Comparison of ENCODE assay signal across 11 cellular contexts in genomic region chr10:80154978-80155695, GRCh38. TPM values are rescaled to one million over a fixed set of nuclear protein-coding genes. Genes with fewer than 3 reads are reported as not detected.
DNase-seq lines count a peak whose midpoint lies in the region; ATAC-seq, FAIRE-seq and TF ChIP-seq lines count a peak whose summit lies in the region.
"Had no signal": no experiment of that assay in that cellular context is flagged by ENCODE, and none has a peak within 500 bp of the region (broad histone marks: within the 10 kb centered on the region; RNA-seq: fewer than 3 reads in every experiment).

No MANE protein-coding gene starts in this region.

- H3K4me1 ChIP-seq in skeletal muscle satellite cell (ENCODE audit: control insufficient read depth, insufficient read depth, low read length): peaks cover 44% of the 10 kb centered on the region
- H3K4me1 ChIP-seq: parathyroid adenoma had no signal

- no peak for TF ChIP-seq CTCF in WTC11 (IDR thresholded peaks at IDR 0.05)
- TF ChIP-seq CTCF in fibroblast of pulmonary artery (IDR thresholded peaks at IDR 0.05; ENCODE audit: low read length, missing control alignments): no peak
- TF ChIP-seq CTCF in omental fat pad (IDR thresholded peaks at IDR 0.05): no peak

- CTCF ChIA-PET in WTC11 (lab: Charles Lee): interaction anchor here (3.0 kb wide), 1 partner anchor 11 kb away, joined by 10 read pairs; no protein-coding TSS in a partner anchor

- peaks cover 8% of the 10 kb centered on the region for H3K4me1 Mint-ChIP-seq in WTC11

- no peaks in the 10 kb centered on the region for H3K27me3 Mint-ChIP-seq in WTC11 (ENCODE audit: low read depth)

- H3K4me2 ChIP-seq in skeletal muscle satellite cell (ENCODE audit: low read length): peak overlapping the region; percentile 61

- peak; percentile 91 for DNase-seq in EL
- DNase-seq in WTC11 (ENCODE audit: low spot score): no peak
- DNase-seq in fibroblast of pulmonary artery (ENCODE audit: low read depth): peak; percentile 90
- no peak for DNase-seq in GM12891 (ENCODE audit: insufficient read length, low spot score)
- DNase-seq in SKM-1 treated with dmso at 0.1 percent for 144 hours (lab: John Stamatoyannopoulos, UW; ENCODE audit: unreplicated experiment): no peak
- DNase-seq in G401 (ENCODE audit: low spot score): no peak
- no peak for DNase-seq in omental fat pad (ENCODE audit: low spot score)
- DNase-seq: effector memory CD4-positive, alpha-beta T cell; NCI-H2107 had no signal

- no peak overlapping the region for H3K4me3 ChIP-seq in fibroblast of pulmonary artery (replicated peaks; ENCODE audit: low read depth, low read length)
- H3K4me3 ChIP-seq in skeletal muscle satellite cell (ENCODE audit: low read length): peak overlapping the region; percentile 31

- H3K9ac ChIP-seq in skeletal muscle satellite cell (ENCODE audit: low read depth, low read length): peak overlapping the region; percentile 58
- H3K9ac ChIP-seq: parathyroid adenoma had no signal

- in situ Hi-C loops in G401 (cut with HindIII; ENCODE audit: low sequenced_read_pairs): no loop called here

- FAIRE-seq in GM12891 (lab: Jason Lieb, UNC): no peak

- H3K36me3 ChIP-seq in skeletal muscle satellite cell (ENCODE audit: insufficient read depth, low read length): peaks cover 62% of the 10 kb centered on the region

- no peaks in the 10 kb centered on the region for H3K9me3 Mint-ChIP-seq in WTC11

- no peak for TF ChIP-seq POLR2A in GM12891 (IDR thresholded peaks at IDR 0.05; ENCODE audit: low read depth, low read length)

- H3K36me3 Mint-ChIP-seq in WTC11: peaks cover 44% of the 10 kb centered on the region

- POLR2A ChIA-PET in WTC11 (lab: Charles Lee): no interaction called here

- H3K9me3 ChIP-seq in skeletal muscle satellite cell (replicated peaks; ENCODE audit: low read length): no peaks in the 10 kb centered on the region

- H3K27ac Mint-ChIP-seq in WTC11: peak overlapping the region; percentile 79

- no peak for ATAC-seq in WTC11
- ATAC-seq in omental fat pad (ENCODE audit: low FRiP score): no peak

- H3K27me3 ChIP-seq in skeletal muscle satellite cell (ENCODE audit: control insufficient read depth, insufficient read depth, low read length): no peaks in the 10 kb centered on the region

- H3K4me3 Mint-ChIP-seq in WTC11: no peak overlapping the region

TF ChIP-seq in WTC11, 78 proteins besides CTCF, POLR2A, EP300 and RAD21 (continues in another document):
- TF ChIP-seq ZNF416 (CRISPR knock-in tag; IDR thresholded peaks at IDR 0.05) (no peak), ZNF532 (CRISPR knock-in tag; IDR thresholded peaks at IDR 0.05; ENCODE audit: borderline replicate concordance) (no peak), TCF7 (CRISPR knock-in tag; IDR thresholded peaks at IDR 0.05; ENCODE audit: low read depth) (no peak), ZBTB43 (CRISPR knock-in tag; IDR thresholded peaks at IDR 0.05) (no peak), EMX1 (CRISPR knock-in tag; IDR thresholded peaks at IDR 0.05) (no peak)

TF ChIP-seq in GM12891, 5 proteins besides CTCF, POLR2A, EP300 and RAD21:
- TF ChIP-seq TAF1 (IDR thresholded peaks at IDR 0.05; ENCODE audit: low read depth, low read length) (no peak), SPI1 (IDR thresholded peaks at IDR 0.05; ENCODE audit: low read depth, low read length) (no peak), PAX5 (IDR thresholded peaks at IDR 0.05; ENCODE audit: insufficient read depth, low read length, severe bottlenecking) (no peak), POU2F2 (IDR thresholded peaks at IDR 0.05; ENCODE audit: low read depth, low read length) (no peak), POLR2AphosphoS5 (IDR thresholded peaks at IDR 0.05; ENCODE audit: low read depth, low read length) (no peak)

RNA-seq across cellular contexts. Expression of gene PLAC9, which starts 22.6 kb away (rescaled TPM):
- total RNA-seq in WTC11 (2021) (4.6 to 7.3 TPM (median 6.6 TPM) in 3 replicates), omental fat pad (100 to 1,000 TPM in 1 of 4 donors, 10 to 100 TPM in 3; 18.0 to 116 (median 20.8) TPM)
- total RNA-seq in skeletal muscle satellite cell (2012; rRNA removed): 17.2 and 32.1 TPM in 2 replicates
- polyA plus RNA-seq in GM12891 (2012; ENCODE audit: low read depth, missing spikeins): not detected
- 1.7 TPM in 1 of 2 replicates, not detected in the other for total RNA-seq in G401 (2014; rRNA removed; shearing (Covaris generic))

RNA-seq across cellular contexts. Expression of gene ANXA11, which starts 50.2 kb away (rescaled TPM):
- 67.5 to 83.3 TPM (median 80.1 TPM) in 3 replicates for total RNA-seq in WTC11 (2021)
- total RNA-seq in skeletal muscle satellite cell (2012; rRNA removed): 55.3 and 86.7 TPM in 2 replicates
- 183 TPM for polyA plus RNA-seq in GM12891 (2012; ENCODE audit: low read depth, missing spikeins)
- total RNA-seq in G401 (2014; rRNA removed; shearing (Covaris generic)): 99.7 and 111 TPM in 2 replicates
- total RNA-seq in omental fat pad: 100 to 1,000 TPM; 103 to 148 (median 121) TPM

Comparison
In these comparisons a context has a peak if more than half of its experiments do, and no peak if none do; other contexts are left out.
1. DNase-seq: peak in EL (single experiment) and fibroblast of pulmonary artery (single experiment); none in WTC11 (single experiment), GM12891 (single experiment), SKM-1 treated with dmso at 0.1 percent for 144 hours (single experiment), G401 (single experiment) and omental fat pad (single experiment).